10 cellular contexts compared by ENCODE assay signal in genomic region chr1:59846209-59846894, GRCh38. TPM values are rescaled to one million over a fixed set of nuclear protein-coding genes. Genes with fewer than 3 reads are reported as not detected.
"Had no signal": no experiment of that assay in that cellular context is flagged by ENCODE, and none has a peak within 500 bp of the region (broad histone marks: within the 10 kb centered on the region; RNA-seq: fewer than 3 reads in every experiment).

No MANE protein-coding gene starts in this region.

- H3K27me3 Mint-ChIP-seq: IgD-negative memory B cell had no signal

- H3K27ac Mint-ChIP-seq: IgD-negative memory B cell had no signal

- H3K9ac ChIP-seq: GM23248 had no signal

- H3K36me3 ChIP-seq: HAP-1 had no signal

- H3K27ac ChIP-seq: GM23248, HL-60 had no signal

- FAIRE-seq: HepG2 had no signal

- H3K9me3 ChIP-seq: HAP-1 had no signal

- H3K4me1 Mint-ChIP-seq: IgD-negative memory B cell had no signal

- DNase-seq: GM23248, GOT3, H7, KBM-7 had no signal

- H3K4me3 Mint-ChIP-seq: IgD-negative memory B cell had no signal

- ATAC-seq: HCT116, HepG2 had no signal

- H3K4me3 ChIP-seq: GM23248, HAP-1 had no signal

RNA-seq across cellular contexts. Expression of gene HOOK1, which starts 31.6 kb away (rescaled TPM):
- total RNA-seq: GM23248, HT1080 had no signal
- polyA plus RNA-seq: GM23248 had no signal
